Comparison of ENCODE assay signal across 11 cellular contexts in genomic region chr4:38531126-38531737, GRCh38.
DNase-seq lines count a peak whose midpoint lies in the region; ATAC-seq and TF ChIP-seq lines count a peak whose summit lies in the region.
"Had no signal": no experiment of that assay in that cellular context is flagged by ENCODE, and none has a peak within 500 bp of the region (broad histone marks: within the 10 kb centered on the region; RNA-seq: fewer than 3 reads in every experiment).

No MANE protein-coding gene starts in this region.

- no peaks in the 10 kb centered on the region for H3K4me1 ChIP-seq in osteoblast (ENCODE audit: insufficient read depth, low read length)

- H3K9me3 ChIP-seq in osteoblast (ENCODE audit: low read depth, low read length), result no peaks in the 10 kb centered on the region

- in situ Hi-C loops in GM13977 (cut with MboI; ENCODE audit: low pct_unique_long_range_greater_than_20kb, low sequenced_read_pairs, unreplicated experiment), result no loop called here
- in situ Hi-C loops in brain microvascular endothelial cell (cut with HindIII; ENCODE audit: low pct_ligation_motif_present, low sequenced_read_pairs), result no loop called here

- ATAC-seq in GM19463 (IDR thresholded peaks at IDR 0.05; ENCODE audit: unreplicated experiment) (no peak), HG02938 (IDR thresholded peaks at IDR 0.05; ENCODE audit: unreplicated experiment) (no peak)
- ATAC-seq: stimulated activated naive CD8-positive, alpha-beta T cell treated with anti-CD3 and anti-CD28 coated beads, Interleukin-15, Interleukin-2, amounts not matched to agents 100 U/mL and 50 U/mL, for 24 hours had no signal

- H3K27me3 ChIP-seq in brain microvascular endothelial cell (replicated peaks), result no peaks in the 10 kb centered on the region
- H3K27me3 ChIP-seq in osteoblast (ENCODE audit: insufficient read depth, low read length), result peaks cover 5% of the 10 kb centered on the region

- H3K36me3 ChIP-seq in brain microvascular endothelial cell (replicated peaks) (no peaks in the 10 kb centered on the region), osteoblast (ENCODE audit: insufficient read depth, low read length) (no peaks in the 10 kb centered on the region)

- DNase-seq in GM13977 (ENCODE audit: low spot score) (peak; percentile 31), NCI-H2029 (lab: John Stamatoyannopoulos, UW) (peak; percentile 70), brain microvascular endothelial cell (peak; percentile 3), osteoblast (ENCODE audit: insufficient read length, low spot score, missing footprints) (peak; percentile 54), NCI-H1105 treated with DMSO at 0.1 percent for 48 hours (lab: John Stamatoyannopoulos, UW) (no peak)
- DNase-seq in activated T-cell treated with anti-CD3 and anti-CD28 coated beads, Interleukin-2, amount 50 U/mL, for 1 hour, result no peak
- DNase-seq: activated CD4-positive, alpha-beta T cell treated with anti-CD3 and anti-CD28 coated beads, Interleukin-2, amount 50 U/mL, for 1 hour; stimulated activated naive CD8-positive, alpha-beta T cell treated with anti-CD3 and anti-CD28 coated beads, Interleukin-15, Interleukin-2, amounts not matched to agents 100 U/mL and 50 U/mL, for 24 hours had no signal

- H3K79me2 ChIP-seq in osteoblast (ENCODE audit: insufficient read depth, low read length), result no peaks in the 10 kb centered on the region

- no peak for TF ChIP-seq CTCF in GM13977 (IDR thresholded peaks at IDR 0.05; ENCODE audit: extremely low read depth, insufficient read depth, missing control alignments)
- no peak for TF ChIP-seq CTCF in brain microvascular endothelial cell (IDR thresholded peaks at IDR 0.05; ENCODE audit: low read depth, low read length, missing control alignments)
- TF ChIP-seq CTCF in osteoblast (IDR thresholded peaks at IDR 0.05; ENCODE audit: extremely low read depth, low read depth, low read length), result no peak

- no peaks in the 10 kb centered on the region for H4K20me1 ChIP-seq in osteoblast (ENCODE audit: insufficient read depth, low read length)

- H3K4me3 ChIP-seq in brain microvascular endothelial cell (ENCODE audit: low read depth, low read length) (no peak overlapping the region), osteoblast (ENCODE audit: insufficient read depth, low read length) (no peak overlapping the region)
- H3K4me3 ChIP-seq: skin epidermis had no signal

- no peak overlapping the region for H2AFZ ChIP-seq in osteoblast (ENCODE audit: low read length)

- peak overlapping the region; percentile 32 for H3K4me2 ChIP-seq in osteoblast (ENCODE audit: insufficient read depth, low read length)

- H3K27ac ChIP-seq in brain microvascular endothelial cell, result no peak overlapping the region
- no peak overlapping the region for H3K27ac ChIP-seq in osteoblast (ENCODE audit: low read depth, low read length)
- H3K27ac ChIP-seq: skin epidermis had no signal

Comparison
In these comparisons a context has a peak if more than half of its experiments do, and no peak if none do; other contexts are left out.
1. DNase-seq: peak in GM13977 (single experiment), NCI-H2029 (single experiment), brain microvascular endothelial cell (single experiment) and osteoblast (single experiment); none in NCI-H1105 treated with DMSO at 0.1 percent for 48 hours (single experiment) and activated T-cell treated with anti-CD3 and anti-CD28 coated beads, Interleukin-2, amount 50 U/mL, for 1 hour (single experiment).